Comparison of ENCODE assay signal across 20 cellular contexts in genomic region chr7:21969822-21970221, GRCh38.
"Had no signal": no experiment of that assay in that cellular context is flagged by ENCODE, and none has a peak within 500 bp of the region (broad histone marks: within the 10 kb centered on the region; RNA-seq: fewer than 3 reads in every experiment).

No MANE protein-coding gene starts in this region.

- H3K4me3 Mint-ChIP-seq: naive thymus-derived CD4-positive, alpha-beta T cell; natural killer cell treated with Interleukin-12 subunit alpha and Interleukin-12 subunit beta and Interleukin-15 and Interleukin-18, amount 100 ng/mL, for 72 hours; stimulated activated memory B cell treated with anti-CD40 and anti-IgM and Interleukin-4, amounts not matched to agents 10 μg/mL and 1 μg/mL and 100 μg/mL, for 72 hours; stimulated activated naive CD8-positive, alpha-beta T cell treated with anti-CD3 and anti-CD28 coated beads, Interleukin-15, amount 100 ng/mL, for 72 hours had no signal

- DNase-seq: kidney glomerular epithelial cell; left colon; left ventricle myocardium inferior; midbrain; mucosa of descending colon; naive thymus-derived CD4-positive, alpha-beta T cell; ovary; right lobe of liver; stimulated activated CD4-positive, alpha-beta T cell treated with anti-CD3 and anti-CD28 coated beads, Interleukin-1b, Interleukin-23, amount 100 ng/mL, for 48 hours; stimulated activated CD4-positive, alpha-beta T cell treated with anti-CD3 and anti-CD28 coated beads, Interleukin-2, amount 100 ng/mL, for 48 hours; stimulated activated CD4-positive, alpha-beta T cell treated with anti-CD3 and anti-CD28 coated beads, Interleukin-4, amount 100 ng/mL, for 4 hours; stimulated activated CD8-positive, alpha-beta memory T cell treated with anti-CD3 and anti-CD28 coated beads, Interleukin-4, amount 100 ng/mL, for 48 hours; stimulated activated naive CD4-positive, alpha-beta T cell treated with Interleukin-2 at 50 U/mL for 16 hours; stimulated activated naive CD8-positive, alpha-beta T cell treated with anti-CD3 and anti-CD28 coated beads, Interleukin-15, amount 100 ng/mL, for 72 hours; substantia nigra; upper lobe of left lung had no signal

- ATAC-seq: left colon; mucosa of descending colon; naive thymus-derived CD4-positive, alpha-beta T cell; natural killer cell treated with Interleukin-12 subunit alpha and Interleukin-12 subunit beta and Interleukin-15 and Interleukin-18, amount 100 ng/mL, for 72 hours; stimulated activated memory B cell treated with anti-CD40 and anti-IgM and Interleukin-4, amounts not matched to agents 10 μg/mL and 1 μg/mL and 100 μg/mL, for 72 hours; stimulated activated naive CD8-positive, alpha-beta T cell treated with anti-CD3 and anti-CD28 coated beads, Interleukin-15, amount 100 ng/mL, for 72 hours had no signal

- FAIRE-seq: keratinocyte had no signal

- H3K27ac Mint-ChIP-seq: naive thymus-derived CD4-positive, alpha-beta T cell; natural killer cell treated with Interleukin-12 subunit alpha and Interleukin-12 subunit beta and Interleukin-15 and Interleukin-18, amount 100 ng/mL, for 72 hours; progenitor cell of endocrine pancreas; stimulated activated memory B cell treated with anti-CD40 and anti-IgM and Interleukin-4, amounts not matched to agents 10 μg/mL and 1 μg/mL and 100 μg/mL, for 72 hours; stimulated activated naive CD8-positive, alpha-beta T cell treated with anti-CD3 and anti-CD28 coated beads, Interleukin-15, amount 100 ng/mL, for 72 hours had no signal

- H3K27me3 Mint-ChIP-seq: stimulated activated memory B cell treated with anti-CD40 and anti-IgM and Interleukin-4, amounts not matched to agents 10 μg/mL and 1 μg/mL and 100 μg/mL, for 72 hours; stimulated activated naive CD8-positive, alpha-beta T cell treated with anti-CD3 and anti-CD28 coated beads, Interleukin-15, amount 100 ng/mL, for 72 hours had no signal

- H3K9me3 Mint-ChIP-seq: natural killer cell treated with Interleukin-12 subunit alpha and Interleukin-12 subunit beta and Interleukin-15 and Interleukin-18, amount 100 ng/mL, for 72 hours; stimulated activated memory B cell treated with anti-CD40 and anti-IgM and Interleukin-4, amounts not matched to agents 10 μg/mL and 1 μg/mL and 100 μg/mL, for 72 hours; stimulated activated naive CD8-positive, alpha-beta T cell treated with anti-CD3 and anti-CD28 coated beads, Interleukin-15, amount 100 ng/mL, for 72 hours had no signal

- H3K36me3 Mint-ChIP-seq: naive thymus-derived CD4-positive, alpha-beta T cell; natural killer cell treated with Interleukin-12 subunit alpha and Interleukin-12 subunit beta and Interleukin-15 and Interleukin-18, amount 100 ng/mL, for 72 hours; stimulated activated memory B cell treated with anti-CD40 and anti-IgM and Interleukin-4, amounts not matched to agents 10 μg/mL and 1 μg/mL and 100 μg/mL, for 72 hours had no signal
